Comparison of ENCODE assay signal across 24 cellular contexts in the genomic region with DNA sequence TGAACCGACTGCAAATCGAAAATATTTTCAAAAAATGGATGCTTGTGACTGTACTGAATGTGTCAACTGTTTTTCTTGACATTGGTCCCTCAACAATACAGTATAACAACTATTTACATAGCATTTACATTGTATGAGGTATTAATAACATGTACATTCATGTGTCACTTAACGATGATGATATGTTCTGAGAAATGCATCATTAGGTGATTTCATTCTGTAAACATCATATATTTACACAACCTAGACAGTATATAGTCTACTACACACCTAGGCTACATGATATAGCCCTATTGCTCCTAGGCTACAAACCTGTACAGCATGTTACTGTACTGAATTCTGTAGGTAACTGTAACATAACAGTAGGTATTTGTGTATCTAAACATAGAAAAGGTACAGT.
"Had no signal": no experiment of that assay in that cellular context is flagged by ENCODE, and none has a peak within 500 bp of the region (broad histone marks: within the 10 kb centered on the region; RNA-seq: fewer than 3 reads in every experiment).

No MANE protein-coding gene starts in this region.

- H3K4me3 Mint-ChIP-seq: activated CD8-positive, alpha-beta T cell treated with anti-CD3 and anti-CD28 coated beads for 36 hours; activated naive CD4-positive, alpha-beta T cell treated with anti-CD3 and anti-CD28 coated beads, Interleukin-2, amount 50 U/mL, for 24 hours; activated T-helper 1 cell treated with anti-CD3 and anti-CD28 coated beads, Interleukin-12 subunit alpha, Interleukin-12 subunit beta, Interleukin-2, Interleukin-4 antibody, amounts not matched to agents 30 ng/mL and 10 ng/mL and 1 ng/mL, durations not matched to agents 14 hours and 24 hours and 36 hours; T-helper 1 cell treated with Interleukin-12 subunit alpha and Interleukin-12 subunit beta and Interleukin-4 antibody, amounts not matched to agents 30 μg/mL and 1 μg/mL, for 36 hours had no signal

- DNase-seq: activated CD4-positive, alpha-beta T cell treated with anti-CD3 and anti-CD28 coated beads for 4 hours; activated CD8-positive, alpha-beta memory T cell treated with anti-CD3 and anti-CD28 coated beads, Interleukin-2, amount 50 U/mL, for 4 hours; activated CD8-positive, alpha-beta T cell treated with anti-CD3 and anti-CD28 coated beads for 36 hours; activated effector memory CD4-positive, alpha-beta T cell treated with Interleukin-2 at 50 U/mL for 16 hours; activated naive CD4-positive, alpha-beta T cell; aorta; body of pancreas; cerebellar nuclear complex; Kasumi-1; KBM-7; NCI-H146; NCI-H187 treated with DMSO at 0.1 percent for 48 hours; NCI-H2081 treated with DMSO at 0.1 percent for 48 hours; NCI-H2227 treated with DMSO at 0.1 percent for 48 hours; NCI-H526; SHP77; SW 1271 had no signal

- ATAC-seq: activated CD4-positive, CD25-positive, alpha-beta regulatory T cell treated with anti-CD3 and anti-CD28 coated beads, Interleukin-2, amount 50 U/mL, for 24 hours; activated CD8-positive, alpha-beta T cell treated with anti-CD3 and anti-CD28 coated beads for 36 hours; body of pancreas; SK-N-SH treated with all-trans-retinoic acid at 6 μM for 48 hours had no signal

- H3K9me3 Mint-ChIP-seq: activated CD8-positive, alpha-beta T cell treated with anti-CD3 and anti-CD28 coated beads for 36 hours; activated naive CD4-positive, alpha-beta T cell treated with anti-CD3 and anti-CD28 coated beads, Interleukin-2, amount 50 U/mL, for 24 hours; activated T-helper 1 cell treated with anti-CD3 and anti-CD28 coated beads, Interleukin-12 subunit alpha, Interleukin-12 subunit beta, Interleukin-2, Interleukin-4 antibody, amounts not matched to agents 30 ng/mL and 10 ng/mL and 1 ng/mL, durations not matched to agents 14 hours and 24 hours and 36 hours; T-helper 1 cell treated with Interleukin-12 subunit alpha and Interleukin-12 subunit beta and Interleukin-4 antibody, amounts not matched to agents 30 μg/mL and 1 μg/mL, for 36 hours had no signal

- H3K27ac ChIP-seq: body of pancreas, SJSA1 had no signal

- FAIRE-seq: RCC 7860 had no signal

- H3K27ac Mint-ChIP-seq: activated CD8-positive, alpha-beta T cell treated with anti-CD3 and anti-CD28 coated beads for 36 hours; activated T-helper 1 cell treated with anti-CD3 and anti-CD28 coated beads, Interleukin-12 subunit alpha, Interleukin-12 subunit beta, Interleukin-2, Interleukin-4 antibody, amounts not matched to agents 30 ng/mL and 10 ng/mL and 1 ng/mL, durations not matched to agents 14 hours and 24 hours and 36 hours; T-helper 1 cell treated with Interleukin-12 subunit alpha and Interleukin-12 subunit beta and Interleukin-4 antibody, amounts not matched to agents 30 μg/mL and 1 μg/mL, for 36 hours had no signal

- H3K9me3 ChIP-seq: body of pancreas, SJSA1 had no signal

- H3K27me3 Mint-ChIP-seq: activated CD8-positive, alpha-beta T cell treated with anti-CD3 and anti-CD28 coated beads for 36 hours; activated naive CD4-positive, alpha-beta T cell treated with anti-CD3 and anti-CD28 coated beads, Interleukin-2, amount 50 U/mL, for 24 hours had no signal

- H3K4me3 ChIP-seq: body of pancreas, SJSA1 had no signal

- H3K27me3 ChIP-seq: body of pancreas, SJSA1 had no signal

- H3K4me1 ChIP-seq: body of pancreas, SJSA1 had no signal

- H3K4me1 Mint-ChIP-seq: activated naive CD4-positive, alpha-beta T cell treated with anti-CD3 and anti-CD28 coated beads, Interleukin-2, amount 50 U/mL, for 24 hours had no signal
